ENCODE assay signal across 32 cellular contexts in genomic region chr15:81526029-81526428, GRCh38.
"Had no signal": no experiment of that assay in that cellular context is flagged by ENCODE, and none has a peak within 500 bp of the region (broad histone marks: within the 10 kb centered on the region; RNA-seq: fewer than 3 reads in every experiment).

No MANE protein-coding gene starts in this region.

- H3K27ac ChIP-seq: adrenal gland, ascending aorta, body of pancreas, brain microvascular endothelial cell, breast epithelium, cardiac muscle cell had no signal

- H3K4me3 ChIP-seq: adrenal gland, ascending aorta, body of pancreas, breast epithelium, cardiac muscle cell had no signal

- DNase-seq: activated effector memory CD4-positive, alpha-beta T cell treated with anti-CD3 and anti-CD28 coated beads, Interleukin-2, amount 50 U/mL, for 16 hours; activated effector memory CD4-positive, alpha-beta T cell treated with Interleukin-2 at 50 U/mL for 16 hours; activated gamma-delta T cell; activated gamma-delta T cell treated with Interleukin-2 at 50 U/mL for 16 hours; activated naive CD4-positive, alpha-beta T cell; activated naive CD4-positive, alpha-beta T cell treated with anti-CD3 and anti-CD28 coated beads for 36 hours; activated naive CD4-positive, alpha-beta T cell treated with anti-CD3 and anti-CD28 coated beads, Interleukin-2, amount 10 ng/mL, durations not matched to agents 7 days and 5 days; activated naive CD4-positive, alpha-beta T cell treated with anti-CD3 and anti-CD28 coated beads, Interleukin-2, amount 50 U/mL, for 16 hours; activated naive CD4-positive, alpha-beta T cell treated with Interleukin-2 at 50 U/mL for 16 hours; activated naive CD8-positive, alpha-beta T cell treated with anti-CD3 and anti-CD28 coated beads for 36 hours; activated naive CD8-positive, alpha-beta T cell treated with anti-CD3 and anti-CD28 coated beads, Interleukin-2, amount 10 ng/mL, durations not matched to agents 7 days and 5 days; activated naive CD8-positive, alpha-beta T cell treated with anti-CD3 and anti-CD28 coated beads, Interleukin-2, amount 50 U/mL, for 24 hours; activated T-cell treated with anti-CD3 and anti-CD28 coated beads, Interleukin-2, amount 50 U/mL, for 1 hour; activated T-cell treated with anti-CD3 and anti-CD28 coated beads, Interleukin-2, amount 50 U/mL, for 24 hours; activated T-cell treated with anti-CD3 and anti-CD28 coated beads, Interleukin-2, amount 50 U/mL, for 4 hours; activated T-cell treated with anti-CD3 and anti-CD28 coated beads, Interleukin-2, amount 50 U/mL, for 48 hours; activated T-cell treated with anti-CD3 and anti-CD28 coated beads, Interleukin-2, amount 50 U/mL, for 72 hours; adrenal gland; amniotic stem cell; amygdala; anterior cingulate cortex; aorta; body of pancreas; brain microvascular endothelial cell; caudate nucleus; central memory CD4-positive, alpha-beta T cell; cerebellar nuclear complex had no signal

- H3K4me1 ChIP-seq: adrenal gland, body of pancreas, breast epithelium had no signal

- H3K9me3 ChIP-seq: adrenal gland, ascending aorta, body of pancreas, breast epithelium had no signal

- H3K36me3 ChIP-seq: adrenal gland, ascending aorta, brain microvascular endothelial cell, breast epithelium, cardiac muscle cell had no signal

- ATAC-seq: activated naive CD4-positive, alpha-beta T cell treated with anti-CD3 and anti-CD28 coated beads, Interleukin-2, amount 50 U/mL, for 72 hours; activated naive CD8-positive, alpha-beta T cell treated with anti-CD3 and anti-CD28 coated beads, Interleukin-2, amount 50 U/mL, for 24 hours; activated T-cell treated with anti-CD3 and anti-CD28 coated beads, Interleukin-2, amount 50 U/mL, for 4 hours; activated T-cell treated with anti-CD3 and anti-CD28 coated beads, Interleukin-2, amount 50 U/mL, for 72 hours; activated T-helper 17 cell treated with anti-CD3 and anti-CD28 coated beads, Interleukin-2, amount 50 U/mL, for 72 hours; body of pancreas had no signal

- H3K27me3 ChIP-seq: adrenal gland, ascending aorta, body of pancreas, brain microvascular endothelial cell, breast epithelium had no signal
